9 cellular contexts compared by ENCODE assay signal in the genomic region with DNA sequence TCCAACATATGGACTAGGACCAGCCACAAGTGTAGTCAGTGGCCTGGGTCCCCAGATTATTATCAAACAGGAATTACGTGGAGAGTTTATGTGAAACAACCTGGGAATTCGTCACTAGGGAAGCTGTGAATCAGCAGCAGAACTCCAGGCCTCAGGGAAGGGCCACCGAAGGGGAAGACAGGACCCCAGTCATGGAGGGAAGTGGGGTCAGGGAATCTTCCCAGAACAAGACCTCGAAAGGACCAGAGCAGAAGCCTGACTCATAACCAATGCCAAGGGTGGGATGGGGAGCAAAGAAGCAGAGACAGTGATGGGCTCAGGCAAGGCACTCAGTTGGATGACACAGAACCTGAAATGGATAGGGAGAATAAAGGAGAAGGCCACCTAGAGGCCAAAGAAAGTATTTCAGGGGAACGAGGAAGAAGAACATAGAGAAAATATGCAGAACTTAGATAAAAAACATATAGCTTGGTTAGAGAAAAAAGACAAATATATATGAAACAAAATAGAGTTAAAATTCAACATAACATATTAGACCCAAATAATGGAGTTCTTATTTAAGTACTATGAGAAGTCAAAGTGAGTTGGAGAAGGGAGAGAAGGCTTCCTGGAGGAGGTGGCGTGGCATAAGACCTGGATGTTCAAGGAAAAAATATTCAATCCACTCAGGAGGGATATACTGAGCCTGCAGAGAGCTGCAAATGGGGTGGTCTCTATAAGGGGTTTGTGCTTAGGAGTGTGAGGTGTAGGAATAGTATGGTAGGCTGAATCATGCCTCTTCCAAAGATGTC.
DNase-seq lines count a peak whose midpoint lies in the region; ATAC-seq, FAIRE-seq and TF ChIP-seq lines count a peak whose summit lies in the region.
"Had no signal": no experiment of that assay in that cellular context is flagged by ENCODE, and none has a peak within 500 bp of the region (broad histone marks: within the 10 kb centered on the region; RNA-seq: fewer than 3 reads in every experiment).

No MANE protein-coding gene starts in this region.

- DNase-seq in activated CD4-positive, alpha-beta T cell treated with anti-CD3 and anti-CD28 coated beads for 48 hours, result peak; percentile 29
- no peak for DNase-seq in activated CD4-positive, alpha-beta T cell treated with anti-CD3 and anti-CD28 coated beads, Interleukin-2, amount 50 U/mL, for 4 hours
- no peak for DNase-seq in astrocyte of the cerebellum (ENCODE audit: low read depth)
- no peak for DNase-seq in pancreas
- no peak for DNase-seq in hippocampal formation (lab: John Stamatoyannopoulos, UW)
- DNase-seq: effector CD4-positive, alpha-beta T cell had no signal

- WGBS in pancreas, 2 donors, result 78 to 87% methylated on average over 6 of the region's 6 CpGs

- peak; percentile 39 for TF ChIP-seq RAD21 in Ishikawa (IDR thresholded peaks at IDR 0.05; ENCODE audit: low read depth)

- H3K4me3 ChIP-seq in astrocyte of the cerebellum (ENCODE audit: low read depth, low read length) (no peak overlapping the region), pancreas (no peak overlapping the region)

- ATAC-seq in pancreas (peak in 1 of 4 donors; percentile 41), GM21529 (IDR thresholded peaks at IDR 0.05; ENCODE audit: unreplicated experiment) (no peak), HG03469 (IDR thresholded peaks at IDR 0.05; ENCODE audit: unreplicated experiment) (no peak)

- no peak for TF ChIP-seq EP300 in Ishikawa (IDR thresholded peaks at IDR 0.05; ENCODE audit: borderline replicate concordance)

- intact Hi-C loops in pancreas (cut with DNase I), result loop anchor here in 2 of 3 donors (5.0 kb wide), 2 partner anchors 243 to 248 kb away; no protein-coding TSS in a partner anchor

- no peak overlapping the region for H3K27ac ChIP-seq in pancreas

- no peaks in the 10 kb centered on the region for H3K9me3 ChIP-seq in pancreas

- TF ChIP-seq CTCF in astrocyte of the cerebellum (IDR thresholded peaks at IDR 0.05; ENCODE audit: low read depth, low read length, missing control alignments), result peak; percentile 18
- TF ChIP-seq CTCF in pancreas (IDR thresholded peaks at IDR 0.05), result peak in 3 of 4 donors; percentile 14 to 33 (median 21)

- H3K36me3 ChIP-seq in pancreas, result no peaks in the 10 kb centered on the region

- H3K27me3 ChIP-seq in pancreas, result no peaks in the 10 kb centered on the region

- in situ Hi-C loops in astrocyte of the cerebellum (cut with HindIII; ENCODE audit: low sequenced_read_pairs), result no loop called here

- no peak for FAIRE-seq in pancreas (lab: Jason Lieb, UNC)

- no peaks in the 10 kb centered on the region for H3K4me1 ChIP-seq in pancreas

TF ChIP-seq in Ishikawa, 13 proteins besides CTCF, POLR2A, EP300 and RAD21:
- no peak for TF ChIP-seq EGR1 (IDR thresholded peaks at IDR 0.05)
- TF ChIP-seq REST (IDR thresholded peaks at IDR 0.05; ENCODE audit: low read depth), result no peak
- TF ChIP-seq TCF12 (IDR thresholded peaks at IDR 0.05; ENCODE audit: low read depth), result no peak
- no peak for TF ChIP-seq TEAD4 (IDR thresholded peaks at IDR 0.05)
- no peak for TF ChIP-seq FOXM1 (IDR thresholded peaks at IDR 0.05; ENCODE audit: borderline replicate concordance, low read depth)
- TF ChIP-seq YY1 (IDR thresholded peaks at IDR 0.05; ENCODE audit: low read depth), result no peak
- TF ChIP-seq NFIC (IDR thresholded peaks at IDR 0.05), result no peak
- TF ChIP-seq, protein P1, sequence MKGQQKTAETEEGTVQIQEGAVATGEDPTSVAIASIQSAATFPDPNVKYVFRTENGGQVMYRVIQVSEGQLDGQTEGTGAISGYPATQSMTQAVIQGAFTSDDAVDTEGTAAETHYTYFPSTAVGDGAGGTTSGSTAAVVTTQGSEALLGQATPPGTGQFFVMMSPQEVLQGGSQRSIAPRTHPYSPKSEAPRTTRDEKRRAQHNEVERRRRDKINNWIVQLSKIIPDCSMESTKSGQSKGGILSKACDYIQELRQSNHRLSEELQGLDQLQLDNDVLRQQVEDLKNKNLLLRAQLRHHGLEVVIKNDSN (IDR thresholded peaks at IDR 0.05), result no peak
- TF ChIP-seq MAX (IDR thresholded peaks at IDR 0.05), result no peak
